ENCODE assay signal across 1 cellular context in genomic region chr1:172449012-172449584, GRCh38.
TF ChIP-seq lines count a peak whose summit lies in the region.

No MANE protein-coding gene starts in this region.

TF ChIP-seq in K562, 482 proteins besides CTCF, POLR2A, EP300 and RAD21:
- TF ChIP-seq GATA2 (CRISPR knock-in tag; IDR thresholded peaks at IDR 0.05) (0 out of 2 replicates have a peak, but pooled peaks have one; percentile 24), ZFX (CRISPR knock-in tag; IDR thresholded peaks at IDR 0.05) (0 out of 2 replicates have a peak, but pooled peaks have one; percentile 11), ZNF217 (CRISPR knock-in tag; IDR thresholded peaks at IDR 0.05) (no peak), FOXK2 (conservative IDR thresholded peaks at IDR 0.05 in 1 of 2, IDR thresholded peaks at IDR 0.05 in 1 of 2; ENCODE audit: low read depth in 2 of 2) (0 out of 4 replicates have a peak, but pooled peaks of 1 of the 2 experiments have one; percentile 23), ATF3 (IDR thresholded peaks at IDR 0.05) (peak; percentile 11; the same call in 1 of the 2 replicates), ATF3 (CRISPR knock-in tag; conservative IDR thresholded peaks at IDR 0.05) (no peak), ZBTB1 (CRISPR knock-in tag; IDR thresholded peaks at IDR 0.05; ENCODE audit: borderline replicate concordance, low read depth) (0 out of 2 replicates have a peak, but pooled peaks have one; percentile 22), DACH1 (IDR thresholded peaks at IDR 0.05; ENCODE audit: partially characterized antibody) (no peak), ZNF316 (IDR thresholded peaks at IDR 0.05) (peak; percentile 35), IFI16 (CRISPR knock-in tag; IDR thresholded peaks at IDR 0.05) (no peak), FOSL1 (tag; conservative IDR thresholded peaks at IDR 0.05) (peak; percentile 62), ZBTB9 (CRISPR knock-in tag; IDR thresholded peaks at IDR 0.05) (0 out of 2 replicates have a peak, but pooled peaks have one; percentile 19), NFATC3 (IDR thresholded peaks at IDR 0.05) (no peak), SPI1 (IDR thresholded peaks at IDR 0.05; ENCODE audit: borderline replicate concordance, low read depth, low read length) (peak; percentile 58; the same call in 1 of the 2 replicates)
- TF ChIP-seq, protein P1, sequence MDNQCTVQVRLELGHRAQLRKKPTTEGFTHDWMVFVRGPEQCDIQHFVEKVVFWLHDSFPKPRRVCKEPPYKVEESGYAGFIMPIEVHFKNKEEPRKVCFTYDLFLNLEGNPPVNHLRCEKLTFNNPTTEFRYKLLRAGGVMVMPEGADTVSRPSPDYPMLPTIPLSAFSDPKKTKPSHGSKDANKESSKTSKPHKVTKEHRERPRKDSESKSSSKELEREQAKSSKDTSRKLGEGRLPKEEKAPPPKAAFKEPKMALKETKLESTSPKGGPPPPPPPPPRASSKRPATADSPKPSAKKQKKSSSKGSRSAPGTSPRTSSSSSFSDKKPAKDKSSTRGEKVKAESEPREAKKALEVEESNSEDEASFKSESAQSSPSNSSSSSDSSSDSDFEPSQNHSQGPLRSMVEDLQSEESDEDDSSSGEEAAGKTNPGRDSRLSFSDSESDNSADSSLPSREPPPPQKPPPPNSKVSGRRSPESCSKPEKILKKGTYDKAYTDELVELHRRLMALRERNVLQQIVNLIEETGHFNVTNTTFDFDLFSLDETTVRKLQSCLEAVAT (IDR thresholded peaks at IDR 0.05) = peak in 1 of 2 experiments; percentile 51; a peak in 1 of 4 replicates
- TF ChIP-seq, protein P2, sequence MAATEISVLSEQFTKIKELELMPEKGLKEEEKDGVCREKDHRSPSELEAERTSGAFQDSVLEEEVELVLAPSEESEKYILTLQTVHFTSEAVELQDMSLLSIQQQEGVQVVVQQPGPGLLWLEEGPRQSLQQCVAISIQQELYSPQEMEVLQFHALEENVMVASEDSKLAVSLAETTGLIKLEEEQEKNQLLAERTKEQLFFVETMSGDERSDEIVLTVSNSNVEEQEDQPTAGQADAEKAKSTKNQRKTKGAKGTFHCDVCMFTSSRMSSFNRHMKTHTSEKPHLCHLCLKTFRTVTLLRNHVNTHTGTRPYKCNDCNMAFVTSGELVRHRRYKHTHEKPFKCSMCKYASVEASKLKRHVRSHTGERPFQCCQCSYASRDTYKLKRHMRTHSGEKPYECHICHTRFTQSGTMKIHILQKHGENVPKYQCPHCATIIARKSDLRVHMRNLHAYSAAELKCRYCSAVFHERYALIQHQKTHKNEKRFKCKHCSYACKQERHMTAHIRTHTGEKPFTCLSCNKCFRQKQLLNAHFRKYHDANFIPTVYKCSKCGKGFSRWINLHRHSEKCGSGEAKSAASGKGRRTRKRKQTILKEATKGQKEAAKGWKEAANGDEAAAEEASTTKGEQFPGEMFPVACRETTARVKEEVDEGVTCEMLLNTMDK (IDR thresholded peaks at IDR 0.05; ENCODE audit: borderline replicate concordance, insufficient read depth, low read depth, low read length, poor library complexity, severe bottlenecking) = no peak
- TF ChIP-seq, protein P3, sequence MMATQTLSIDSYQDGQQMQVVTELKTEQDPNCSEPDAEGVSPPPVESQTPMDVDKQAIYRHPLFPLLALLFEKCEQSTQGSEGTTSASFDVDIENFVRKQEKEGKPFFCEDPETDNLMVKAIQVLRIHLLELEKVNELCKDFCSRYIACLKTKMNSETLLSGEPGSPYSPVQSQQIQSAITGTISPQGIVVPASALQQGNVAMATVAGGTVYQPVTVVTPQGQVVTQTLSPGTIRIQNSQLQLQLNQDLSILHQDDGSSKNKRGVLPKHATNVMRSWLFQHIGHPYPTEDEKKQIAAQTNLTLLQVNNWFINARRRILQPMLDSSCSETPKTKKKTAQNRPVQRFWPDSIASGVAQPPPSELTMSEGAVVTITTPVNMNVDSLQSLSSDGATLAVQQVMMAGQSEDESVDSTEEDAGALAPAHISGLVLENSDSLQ (IDR thresholded peaks at IDR 0.05) = 0 out of 2 replicates have a peak, but pooled peaks have one; percentile 8
- TF ChIP-seq, protein P4, sequence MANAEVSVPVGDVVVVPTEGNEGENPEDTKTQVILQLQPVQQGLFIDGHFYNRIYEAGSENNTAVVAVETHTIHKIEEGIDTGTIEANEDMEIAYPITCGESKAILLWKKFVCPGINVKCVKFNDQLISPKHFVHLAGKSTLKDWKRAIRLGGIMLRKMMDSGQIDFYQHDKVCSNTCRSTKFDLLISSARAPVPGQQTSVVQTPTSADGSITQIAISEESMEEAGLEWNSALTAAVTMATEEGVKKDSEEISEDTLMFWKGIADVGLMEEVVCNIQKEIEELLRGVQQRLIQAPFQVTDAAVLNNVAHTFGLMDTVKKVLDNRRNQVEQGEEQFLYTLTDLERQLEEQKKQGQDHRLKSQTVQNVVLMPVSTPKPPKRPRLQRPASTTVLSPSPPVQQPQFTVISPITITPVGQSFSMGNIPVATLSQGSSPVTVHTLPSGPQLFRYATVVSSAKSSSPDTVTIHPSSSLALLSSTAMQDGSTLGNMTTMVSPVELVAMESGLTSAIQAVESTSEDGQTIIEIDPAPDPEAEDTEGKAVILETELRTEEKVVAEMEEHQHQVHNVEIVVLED (CRISPR knock-in tag; IDR thresholded peaks at IDR 0.05) = no peak
